Comparison of ENCODE assay signal across 8 cellular contexts in the genomic region with DNA sequence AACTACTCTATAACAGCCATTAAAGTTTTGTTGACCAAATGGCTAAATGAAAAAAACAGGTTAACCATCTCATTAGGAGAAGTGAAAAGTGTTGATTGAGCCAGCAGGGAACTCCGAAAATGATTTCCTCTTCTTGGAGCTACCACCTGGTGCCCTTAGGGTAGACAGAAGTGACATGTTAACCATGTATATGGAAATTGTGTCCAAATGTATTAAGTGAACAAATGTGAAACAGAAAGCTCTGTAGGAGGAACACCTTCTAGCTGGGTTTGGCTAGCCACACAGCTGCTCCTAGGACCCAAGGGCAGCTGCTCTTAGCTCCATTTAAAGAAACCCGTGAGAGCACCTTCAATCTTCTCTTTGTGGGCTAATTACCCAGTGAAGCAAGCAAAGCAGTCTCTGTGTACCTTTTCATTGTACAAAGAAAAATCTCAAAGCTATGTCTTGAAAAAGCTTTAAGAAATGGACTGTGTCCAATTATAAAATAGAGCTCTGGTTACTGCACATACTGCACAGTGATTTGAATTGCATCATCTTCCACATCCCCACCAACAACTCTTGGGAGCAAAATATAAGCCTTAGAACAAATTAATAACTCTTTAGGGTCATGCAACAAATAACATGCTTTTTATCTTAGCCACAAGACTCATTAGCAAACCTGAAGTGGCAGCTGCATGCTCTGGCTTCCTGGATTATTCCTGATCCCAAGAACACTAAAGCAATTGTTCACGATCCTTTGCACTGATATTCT. TPM values are rescaled to one million over a fixed set of nuclear protein-coding genes. Genes with fewer than 3 reads are reported as not detected.
DNase-seq lines count a peak whose midpoint lies in the region; ATAC-seq and TF ChIP-seq lines count a peak whose summit lies in the region.

No MANE protein-coding gene starts in this region.

- peak overlapping the region; percentile 44 for H2AFZ ChIP-seq in mammary epithelial cell (ENCODE audit: low read depth, low read length)

- WGBS in mammary epithelial cell (ENCODE audit: low coverage, missing lambda C conversion rate), result 23% methylated on average over 3 of the region's 3 CpGs

- H3K36me3 ChIP-seq in GM06990 (ENCODE audit: control insufficient read depth, insufficient read depth, low read length), result no peaks in the 10 kb centered on the region
- no peaks in the 10 kb centered on the region for H3K36me3 ChIP-seq in mammary epithelial cell (ENCODE audit: insufficient read depth, low read length)
- no peaks in the 10 kb centered on the region for H3K36me3 ChIP-seq in upper lobe of right lung
- H3K36me3 ChIP-seq in MG63, result no peaks in the 10 kb centered on the region

- H3K79me2 ChIP-seq in mammary epithelial cell (ENCODE audit: insufficient read depth, low read length), result no peaks in the 10 kb centered on the region

- H3K27me3 Mint-ChIP-seq in mesothelial cell of epicardium (ENCODE audit: low read depth), result peaks cover 3% of the 10 kb centered on the region

- H3K4me1 Mint-ChIP-seq in mesothelial cell of epicardium, result peaks cover 4% of the 10 kb centered on the region

- H3K27ac Mint-ChIP-seq in mesothelial cell of epicardium, result no peak overlapping the region

- dilution Hi-C loops in mammary epithelial cell (cut with HindIII; ENCODE audit: low sequenced_read_pairs), result no loop called here

- no peak overlapping the region for H3K9ac ChIP-seq in mammary epithelial cell (ENCODE audit: insufficient read depth, low read length)

- H3K4me3 Mint-ChIP-seq in mesothelial cell of epicardium, result no peak overlapping the region

- no peak overlapping the region for H3K27ac ChIP-seq in mammary epithelial cell (ENCODE audit: insufficient read depth, low read depth, low read length)
- no peak overlapping the region for H3K27ac ChIP-seq in upper lobe of right lung

- ATAC-seq in GM21381 (IDR thresholded peaks at IDR 0.05; ENCODE audit: unreplicated experiment), result peak; percentile 92
- peak; percentile 96 for ATAC-seq in HG03378 (IDR thresholded peaks at IDR 0.05; ENCODE audit: unreplicated experiment)
- no peak for ATAC-seq in upper lobe of right lung

- intact Hi-C loops in mammary epithelial cell (cut with micrococcal nuclease) (loop anchor here (1.0 to 10.0 kb wide), 3 partner anchors 416 to 595 kb away; no protein-coding TSS in a partner anchor), upper lobe of right lung (cut with DNase I) (no loop called here)

- no peaks in the 10 kb centered on the region for H3K36me3 Mint-ChIP-seq in mesothelial cell of epicardium

- peak; percentile 61 for DNase-seq in GM06990 (ENCODE audit: extremely low read depth, insufficient read length)
- no peak for DNase-seq in mammary epithelial cell
- DNase-seq in upper lobe of right lung, result no peak
- no peak for DNase-seq in OCI-M2 (lab: John Stamatoyannopoulos, UW; ENCODE audit: unreplicated experiment)
- DNase-seq in MG63, result no peak
- DNase-seq in mesothelial cell of epicardium (ENCODE audit: low spot score in 2 of 2, unreplicated experiment in 2 of 2), result no peak

- H3K4me2 ChIP-seq in mammary epithelial cell (ENCODE audit: insufficient read depth, low read depth, low read length), result no peak overlapping the region

- H4K20me1 ChIP-seq in mammary epithelial cell (ENCODE audit: insufficient read depth, low read length), result no peaks in the 10 kb centered on the region

- H3K9me3 Mint-ChIP-seq in mesothelial cell of epicardium, result peaks cover 4% of the 10 kb centered on the region

- H3K9me3 ChIP-seq in mammary epithelial cell (replicated peaks; ENCODE audit: insufficient read depth, low read length) (no peaks in the 10 kb centered on the region), upper lobe of right lung (no peaks in the 10 kb centered on the region), MG63 (no peaks in the 10 kb centered on the region)

- H3K4me3 ChIP-seq in GM06990 (replicated peaks; ENCODE audit: low read depth, low read length) (no peak overlapping the region), mammary epithelial cell (replicated peaks in 1 of 3; ENCODE audit: insufficient read depth in 1 of 3, low read depth in 2 of 3, low read length in 3 of 3) (no peak overlapping the region), upper lobe of right lung (no peak overlapping the region), MG63 (no peak overlapping the region)

- H3K4me1 ChIP-seq in mammary epithelial cell (ENCODE audit: insufficient read depth, low read length), result no peaks in the 10 kb centered on the region
- no peaks in the 10 kb centered on the region for H3K4me1 ChIP-seq in upper lobe of right lung

- CTCF ChIA-PET in mammary epithelial cell (lab: Charles Lee; ENCODE audit: low non-redundant PET), result interaction anchor here (0.6 to 1.1 kb wide), 3 partner anchors 357 to 616 kb away, joined by 3 to 5 read pairs (median 3); no protein-coding TSS in a partner anchor

- in situ Hi-C loops in mammary epithelial cell (cut with MboI; ENCODE audit: low sequenced_read_pairs in 2 of 2), result no loop called here

- TF ChIP-seq CTCF in GM06990 (IDR thresholded peaks at IDR 0.05; ENCODE audit: insufficient read depth, low read length, poor library complexity, severe bottlenecking), result no peak
- TF ChIP-seq CTCF in mammary epithelial cell (conservative IDR thresholded peaks at IDR 0.05 in 1 of 2, IDR thresholded peaks at IDR 0.05 in 1 of 2; ENCODE audit: extremely low read depth in 1 of 2, insufficient read depth in 1 of 2, low read depth in 1 of 2, low read length in 2 of 2), result no peak
- no peak for TF ChIP-seq CTCF in upper lobe of right lung (IDR thresholded peaks at IDR 0.05)
- TF ChIP-seq CTCF in mesothelial cell of epicardium (IDR thresholded peaks at IDR 0.05; ENCODE audit: unreplicated experiment), result no peak

- H3K27me3 ChIP-seq in GM06990 (replicated peaks; ENCODE audit: control insufficient read depth, insufficient read depth, low read length) (no peaks in the 10 kb centered on the region), mammary epithelial cell (ENCODE audit: insufficient read depth, low read length) (peaks cover 4% of the 10 kb centered on the region), upper lobe of right lung (no peaks in the 10 kb centered on the region), MG63 (no peaks in the 10 kb centered on the region)

- BruUV-seq in mammary epithelial cell (replicated peaks; lab: Mats Ljungman, UMichigan), result no TSS peak

RNA-seq across cellular contexts. Expression of gene PARM1, which starts 59.2 kb away (rescaled TPM):
- total RNA-seq in mammary epithelial cell (under 1 TPM in 1 of 2 donors, not detected in 1; 0.33 TPM), upper lobe of right lung (78.0 TPM), mesothelial cell of epicardium (12.6 to 13.9 TPM (median 13.6 TPM) in 3 replicates)
- polyA plus RNA-seq in mammary epithelial cell, result 0.01 TPM
- polyA minus RNA-seq in mammary epithelial cell, result not detected
- total RNA-seq in MG63 (2014; rRNA removed; shearing (Covaris generic); ENCODE audit: low replicate concordance), result not detected in 2 replicates

Comparison
In these comparisons a context has a peak if more than half of its experiments do, and no peak if none do; other contexts are left out.
1. RNA of gene PARM1, which starts 59.2 kb away (total RNA-seq): 78.0 TPM in upper lobe of right lung (single experiment) and 12.6 to 13.9 TPM in mesothelial cell of epicardium; 0.33 TPM in mammary epithelial cell and not detected in MG63; every median in the first group is over 10 times any median in the second.